In the genomic region with DNA sequence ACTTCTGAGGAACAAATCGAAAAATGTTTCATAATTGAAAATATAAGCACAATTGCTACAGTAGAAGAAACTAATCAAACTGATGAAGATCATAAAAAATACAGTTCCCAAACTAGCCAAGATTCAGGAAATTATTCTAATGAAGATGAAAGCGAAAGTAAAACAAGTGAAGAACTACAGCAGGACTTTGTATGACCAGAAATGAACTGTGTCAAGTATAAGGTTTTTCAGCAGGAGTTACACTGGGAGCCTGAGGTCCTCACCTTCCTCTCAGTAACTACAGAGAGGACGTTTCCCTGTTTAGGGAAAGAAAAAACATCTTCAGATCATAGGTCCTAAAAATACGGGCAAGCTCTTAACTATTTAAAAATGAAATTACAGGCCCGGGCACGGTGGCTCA, we compare ENCODE assay signal across 18 cellular contexts. TPM values are rescaled to one million over a fixed set of nuclear protein-coding genes. Genes with fewer than 3 reads are reported as not detected.
DNase-seq lines count a peak whose midpoint lies in the region; ATAC-seq and TF ChIP-seq lines count a peak whose summit lies in the region.
"Had no signal": no experiment of that assay in that cellular context is flagged by ENCODE, and none has a peak within 500 bp of the region (broad histone marks: within the 10 kb centered on the region; RNA-seq: fewer than 3 reads in every experiment).

No MANE protein-coding gene starts in this region.

- intact Hi-C loops in A673 (cut with micrococcal nuclease; ENCODE audit: unreplicated experiment) = no loop called here

- no peak for TF ChIP-seq CTCF in A673 (conservative IDR thresholded peaks at IDR 0.05; ENCODE audit: low read depth, low read length)
- TF ChIP-seq CTCF in fibroblast of villous mesenchyme (IDR thresholded peaks at IDR 0.05; ENCODE audit: insufficient read depth, low read depth, low read length) = no peak

- H3K4me1 ChIP-seq in A673 (ENCODE audit: insufficient read depth, low read length, poor library complexity, severe bottlenecking) = peaks cover under 1% of the 10 kb centered on the region
- peaks cover 6% of the 10 kb centered on the region for H3K4me1 ChIP-seq in CD4-positive, CD25-positive, alpha-beta regulatory T cell (ENCODE audit: control insufficient read depth, insufficient read depth, low read length, poor library complexity, severe bottlenecking)
- H3K4me1 ChIP-seq: parathyroid adenoma had no signal

- no peaks in the 10 kb centered on the region for H3K27me3 ChIP-seq in A673 (replicated peaks; ENCODE audit: insufficient read depth, low read depth, low read length, poor library complexity)
- no peaks in the 10 kb centered on the region for H3K27me3 ChIP-seq in CD4-positive, CD25-positive, alpha-beta regulatory T cell (ENCODE audit: control insufficient read depth, insufficient read depth, low read length)
- H3K27me3 ChIP-seq: BLaER1 treated with 17β-estradiol and CSF1 and Interleukin-3, amounts not matched to agents 10 nM and 100 nM; cardiac muscle cell; thyroid gland had no signal

- H3K36me3 ChIP-seq in A673 (ENCODE audit: insufficient read depth, low read length, poor library complexity, severe bottlenecking) = peaks cover 4% of the 10 kb centered on the region
- peaks cover 46% of the 10 kb centered on the region for H3K36me3 ChIP-seq in CD4-positive, CD25-positive, alpha-beta regulatory T cell (ENCODE audit: control insufficient read depth, insufficient read depth, low read length)

- no peak overlapping the region for H3K27ac ChIP-seq in A673 (ENCODE audit: low read depth, low read length, poor library complexity, severe bottlenecking)
- H3K27ac ChIP-seq in CD4-positive, CD25-positive, alpha-beta regulatory T cell (ENCODE audit: insufficient read depth, low read length, poor library complexity, severe bottlenecking) = no peak overlapping the region
- H3K27ac ChIP-seq: cardiac muscle cell, parathyroid adenoma, thyroid gland had no signal

- CTCF ChIA-PET in A673 (lab: Charles Lee) = no interaction called here
- CTCF ChIA-PET in activated CD8-positive, alpha-beta T cell treated with anti-CD3 and anti-CD28 coated beads, Interleukin-2, amount 10 ng/mL, durations not matched to agents 7 days and 5 days (lab: Charles Lee) = interaction anchor here (1.6 kb wide), 1 partner anchor 158 kb away, joined by 4 read pairs; no protein-coding TSS in a partner anchor

- H3K9me3 Mint-ChIP-seq in CD4-positive, CD25-positive, alpha-beta regulatory T cell = no peaks in the 10 kb centered on the region
- H3K9me3 Mint-ChIP-seq in activated CD8-positive, alpha-beta T cell treated with anti-CD3 and anti-CD28 coated beads, Interleukin-2, amount 10 ng/mL, durations not matched to agents 7 days and 5 days (ENCODE audit: insufficient read depth) = no peaks in the 10 kb centered on the region

- BruUV-seq in A673 (replicated peaks; lab: Mats Ljungman, UMichigan) = TSS peak; percentile 71

- no peak for DNase-seq in A673 (ENCODE audit: low spot score)
- DNase-seq in CD4-positive, CD25-positive, alpha-beta regulatory T cell = no peak
- DNase-seq in activated CD8-positive, alpha-beta T cell treated with anti-CD3 and anti-CD28 coated beads, Interleukin-2, amount 10 ng/mL, durations not matched to agents 7 days and 5 days = no peak
- peak; percentile 22 for DNase-seq in fibroblast of villous mesenchyme (ENCODE audit: low read depth)
- no peak for DNase-seq in occipital lobe (lab: John Stamatoyannopoulos, UW)
- no peak for DNase-seq in GF-D8 (lab: John Stamatoyannopoulos, UW)
- DNase-seq: activated CD8-positive, alpha-beta memory T cell treated with anti-CD3 and anti-CD28 coated beads for 24 hours; effector memory CD4-positive, alpha-beta T cell; MV-4-11; NCI-H2029; NCI-H510A; stimulated activated CD4-positive, alpha-beta T cell treated with anti-CD3 and anti-CD28 coated beads, Interleukin-4, amount 100 ng/mL, for 24 hours; stimulated activated CD8-positive, alpha-beta memory T cell treated with anti-CD3 and anti-CD28 coated beads, Interleukin-4, amount 100 ng/mL, for 48 hours; thyroid gland had no signal

- no peak for ATAC-seq in CD4-positive, CD25-positive, alpha-beta regulatory T cell (ENCODE audit: low read depth in 2 of 2)
- ATAC-seq in activated CD8-positive, alpha-beta T cell treated with anti-CD3 and anti-CD28 coated beads, Interleukin-2, amount 10 ng/mL, durations not matched to agents 7 days and 5 days = peak; percentile 60
- no peak for ATAC-seq in SK-N-SH treated with all-trans-retinoic acid at 6 μM for 48 hours

- peaks cover 6 to 17% (median 12%) of the 10 kb centered on the region in 4 donors for H3K4me1 Mint-ChIP-seq in CD4-positive, CD25-positive, alpha-beta regulatory T cell
- peaks cover 13% of the 10 kb centered on the region for H3K4me1 Mint-ChIP-seq in activated CD8-positive, alpha-beta T cell treated with anti-CD3 and anti-CD28 coated beads, Interleukin-2, amount 10 ng/mL, durations not matched to agents 7 days and 5 days (ENCODE audit: low read depth)

- POLR2A ChIA-PET in A673 (lab: Charles Lee; ENCODE audit: low non-redundant PET) = no interaction called here
- POLR2A ChIA-PET in activated CD8-positive, alpha-beta T cell treated with anti-CD3 and anti-CD28 coated beads, Interleukin-2, amount 10 ng/mL, durations not matched to agents 7 days and 5 days (lab: Charles Lee) = no interaction called here

- peak overlapping the region in 2 of 3 donors; percentile 26 to 79 for H3K27ac Mint-ChIP-seq in CD4-positive, CD25-positive, alpha-beta regulatory T cell
- peak overlapping the region; percentile 71 for H3K27ac Mint-ChIP-seq in activated CD8-positive, alpha-beta T cell treated with anti-CD3 and anti-CD28 coated beads, Interleukin-2, amount 10 ng/mL, durations not matched to agents 7 days and 5 days

- no peaks in the 10 kb centered on the region for H3K9me3 ChIP-seq in A673 (ENCODE audit: low read depth, low read length, poor library complexity, severe bottlenecking)
- H3K9me3 ChIP-seq in CD4-positive, CD25-positive, alpha-beta regulatory T cell (ENCODE audit: control insufficient read depth in 2 of 2, low read length in 2 of 2) = no peaks in the 10 kb centered on the region
- H3K9me3 ChIP-seq: BLaER1 treated with 17β-estradiol and CSF1 and Interleukin-3, amounts not matched to agents 10 nM and 100 nM; thyroid gland had no signal

- H3K4me3 ChIP-seq in A673 (ENCODE audit: low read depth, low read length, poor library complexity, severe bottlenecking) (no peak overlapping the region), fibroblast of villous mesenchyme (ENCODE audit: low read depth, low read length) (no peak overlapping the region)
- no peak overlapping the region for H3K4me3 ChIP-seq in CD4-positive, CD25-positive, alpha-beta regulatory T cell (ENCODE audit: low read depth, low read length)
- H3K4me3 ChIP-seq: BLaER1 treated with 17β-estradiol and CSF1 and Interleukin-3, amounts not matched to agents 10 nM and 100 nM; cardiac muscle cell; thyroid gland had no signal

- H3K4me3 Mint-ChIP-seq in CD4-positive, CD25-positive, alpha-beta regulatory T cell = no peak overlapping the region
- H3K4me3 Mint-ChIP-seq in activated CD8-positive, alpha-beta T cell treated with anti-CD3 and anti-CD28 coated beads, Interleukin-2, amount 10 ng/mL, durations not matched to agents 7 days and 5 days = no peak overlapping the region

- no peaks in the 10 kb centered on the region for H3K27me3 Mint-ChIP-seq in CD4-positive, CD25-positive, alpha-beta regulatory T cell
- no peaks in the 10 kb centered on the region for H3K27me3 Mint-ChIP-seq in activated CD8-positive, alpha-beta T cell treated with anti-CD3 and anti-CD28 coated beads, Interleukin-2, amount 10 ng/mL, durations not matched to agents 7 days and 5 days (ENCODE audit: low read depth)

- peaks cover 24% of the 10 kb centered on the region for H3K36me3 Mint-ChIP-seq in CD4-positive, CD25-positive, alpha-beta regulatory T cell
- peaks cover 36% of the 10 kb centered on the region for H3K36me3 Mint-ChIP-seq in activated CD8-positive, alpha-beta T cell treated with anti-CD3 and anti-CD28 coated beads, Interleukin-2, amount 10 ng/mL, durations not matched to agents 7 days and 5 days (ENCODE audit: low read depth)

TF ChIP-seq in SK-N-SH treated with all-trans-retinoic acid at 6 μM for 48 hours, 23 proteins besides CTCF, POLR2A, EP300 and RAD21:
- TF ChIP-seq ZFP3 (CRISPR knock-in tag; IDR thresholded peaks at IDR 0.05) (no peak), ARNTL (CRISPR knock-in tag; IDR thresholded peaks at IDR 0.05; ENCODE audit: borderline replicate concordance, low read depth) (no peak), RARB (CRISPR knock-in tag; IDR thresholded peaks at IDR 0.05) (no peak)
- TF ChIP-seq, protein P1, sequence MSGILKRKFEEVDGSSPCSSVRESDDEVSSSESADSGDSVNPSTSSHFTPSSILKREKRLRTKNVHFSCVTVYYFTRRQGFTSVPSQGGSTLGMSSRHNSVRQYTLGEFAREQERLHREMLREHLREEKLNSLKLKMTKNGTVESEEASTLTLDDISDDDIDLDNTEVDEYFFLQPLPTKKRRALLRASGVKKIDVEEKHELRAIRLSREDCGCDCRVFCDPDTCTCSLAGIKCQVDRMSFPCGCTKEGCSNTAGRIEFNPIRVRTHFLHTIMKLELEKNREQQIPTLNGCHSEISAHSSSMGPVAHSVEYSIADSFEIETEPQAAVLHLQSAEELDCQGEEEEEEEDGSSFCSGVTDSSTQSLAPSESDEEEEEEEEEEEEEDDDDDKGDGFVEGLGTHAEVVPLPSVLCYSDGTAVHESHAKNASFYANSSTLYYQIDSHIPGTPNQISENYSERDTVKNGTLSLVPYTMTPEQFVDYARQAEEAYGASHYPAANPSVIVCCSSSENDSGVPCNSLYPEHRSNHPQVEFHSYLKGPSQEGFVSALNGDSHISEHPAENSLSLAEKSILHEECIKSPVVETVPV (CRISPR knock-in tag; IDR thresholded peaks at IDR 0.05) = no peak

RNA-seq across cellular contexts. Expression of a gene that starts 30.6 kb away (rescaled TPM):
- total RNA-seq in A673 (2021) (32.4 and 38.1 TPM in 2 replicates), fibroblast of villous mesenchyme (12.9 and 19.0 TPM in 2 replicates), occipital lobe (49.9 TPM)
- 23.9 TPM for total RNA-seq in CD4-positive, CD25-positive, alpha-beta regulatory T cell
- polyA plus RNA-seq in CD4-positive, CD25-positive, alpha-beta regulatory T cell = 10 to 100 TPM; 61.7 to 93.8 (median 68.4) TPM
- total RNA-seq in activated CD8-positive, alpha-beta T cell treated with anti-CD3 and anti-CD28 coated beads, Interleukin-2, amount 10 ng/mL, durations not matched to agents 7 days and 5 days = 10 to 100 TPM; 32.5 to 35.4 TPM

RNA-seq across cellular contexts. Expression of a gene that starts 47.9 kb away (rescaled TPM):
- total RNA-seq in A673 (2021) (48.9 and 50.8 TPM in 2 replicates), fibroblast of villous mesenchyme (52.5 and 69.1 TPM in 2 replicates), occipital lobe (57.1 TPM)
- total RNA-seq in CD4-positive, CD25-positive, alpha-beta regulatory T cell = 10.2 TPM
- 10 to 100 TPM; 21.7 to 37.2 (median 24.5) TPM for polyA plus RNA-seq in CD4-positive, CD25-positive, alpha-beta regulatory T cell
- 1 to 10 TPM; 6.5 to 8.2 TPM for total RNA-seq in activated CD8-positive, alpha-beta T cell treated with anti-CD3 and anti-CD28 coated beads, Interleukin-2, amount 10 ng/mL, durations not matched to agents 7 days and 5 days
